In the genomic region with DNA sequence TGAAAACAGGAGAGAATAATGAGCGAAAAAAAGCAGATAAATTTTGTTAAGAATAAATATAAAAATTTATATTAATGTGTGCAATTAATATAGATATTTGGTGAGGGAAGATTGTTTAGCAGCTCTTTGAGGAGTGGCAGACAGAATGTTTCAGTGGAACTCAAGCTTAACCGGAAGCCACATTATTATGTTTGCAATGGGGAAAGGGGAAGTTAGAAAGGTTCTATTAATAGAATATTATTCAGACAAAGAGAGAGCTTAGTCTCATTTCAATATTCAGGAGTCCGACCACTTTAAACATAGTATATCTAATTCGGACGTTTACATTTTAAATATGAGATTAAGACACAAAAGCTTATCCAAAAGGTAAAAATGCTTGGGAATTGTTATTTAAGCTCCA, we compare ENCODE assay signal across 9 cellular contexts.
DNase-seq lines count a peak whose midpoint lies in the region; ATAC-seq and TF ChIP-seq lines count a peak whose summit lies in the region.
"Had no signal": no experiment of that assay in that cellular context is flagged by ENCODE, and none has a peak within 500 bp of the region (broad histone marks: within the 10 kb centered on the region; RNA-seq: fewer than 3 reads in every experiment).

No MANE protein-coding gene starts in this region.

- H3K27me3 Mint-ChIP-seq in activated CD8-positive, alpha-beta T cell treated with anti-CD3 and anti-CD28 coated beads, Interleukin-2, amount 10 ng/mL, durations not matched to agents 7 days and 5 days (ENCODE audit: low read depth) = no peaks in the 10 kb centered on the region

- no peaks in the 10 kb centered on the region for H3K27me3 ChIP-seq in heart right ventricle

- ATAC-seq in GM18499 (IDR thresholded peaks at IDR 0.05; ENCODE audit: insufficient read depth, unreplicated experiment) = peak; percentile 100
- peak; percentile 99 for ATAC-seq in GM21515 (IDR thresholded peaks at IDR 0.05; ENCODE audit: unreplicated experiment)
- ATAC-seq in HG03175 (IDR thresholded peaks at IDR 0.05; ENCODE audit: unreplicated experiment) = peak; percentile 99
- ATAC-seq in activated CD8-positive, alpha-beta T cell treated with anti-CD3 and anti-CD28 coated beads, Interleukin-2, amount 10 ng/mL, durations not matched to agents 7 days and 5 days = no peak
- no peak for ATAC-seq in heart right ventricle

- no peak overlapping the region for H3K4me3 Mint-ChIP-seq in activated CD8-positive, alpha-beta T cell treated with anti-CD3 and anti-CD28 coated beads, Interleukin-2, amount 10 ng/mL, durations not matched to agents 7 days and 5 days

- H3K9me3 ChIP-seq in heart right ventricle = peaks cover 0 to 24% (median 0%) of the 10 kb centered on the region in 11 donors

- peaks cover 0 to 8% (median 0%) of the 10 kb centered on the region in 9 donors for H3K4me1 ChIP-seq in heart right ventricle

- no peak overlapping the region for H3K27ac ChIP-seq in heart right ventricle

- peaks cover 9% of the 10 kb centered on the region for H3K9me3 Mint-ChIP-seq in activated CD8-positive, alpha-beta T cell treated with anti-CD3 and anti-CD28 coated beads, Interleukin-2, amount 10 ng/mL, durations not matched to agents 7 days and 5 days (ENCODE audit: insufficient read depth)

- no peak overlapping the region for H3K27ac Mint-ChIP-seq in activated CD8-positive, alpha-beta T cell treated with anti-CD3 and anti-CD28 coated beads, Interleukin-2, amount 10 ng/mL, durations not matched to agents 7 days and 5 days

- intact Hi-C loops in heart right ventricle (cut with DNase I) = no loop called here
- intact Hi-C loops in head of caudate nucleus (cut with DNase I) = no loop called here

- CTCF ChIA-PET in activated CD8-positive, alpha-beta T cell treated with anti-CD3 and anti-CD28 coated beads, Interleukin-2, amount 10 ng/mL, durations not matched to agents 7 days and 5 days (lab: Charles Lee) = no interaction called here

- POLR2A ChIA-PET in activated CD8-positive, alpha-beta T cell treated with anti-CD3 and anti-CD28 coated beads, Interleukin-2, amount 10 ng/mL, durations not matched to agents 7 days and 5 days (lab: Charles Lee) = no interaction called here

- 46 to 49% methylated on average over 5 of the region's 5 CpGs for WGBS in heart right ventricle, 2 donors

- DNase-seq in OCI-M1 (lab: John Stamatoyannopoulos, UW) (peak; percentile 89), heart right ventricle (no peak), T-helper 2 cell (no peak), head of caudate nucleus (no peak)
- no peak for DNase-seq in activated CD8-positive, alpha-beta T cell treated with anti-CD3 and anti-CD28 coated beads, Interleukin-2, amount 10 ng/mL, durations not matched to agents 7 days and 5 days
- DNase-seq: activated CD4-positive, alpha-beta T cell treated with anti-CD3 and anti-CD28 coated beads for 1 hour had no signal

- no peak for TF ChIP-seq CTCF in heart right ventricle (IDR thresholded peaks at IDR 0.05)

- no peaks in the 10 kb centered on the region for H3K36me3 ChIP-seq in heart right ventricle

- no peak overlapping the region for H3K4me3 ChIP-seq in heart right ventricle

- no peaks in the 10 kb centered on the region for H3K4me1 Mint-ChIP-seq in activated CD8-positive, alpha-beta T cell treated with anti-CD3 and anti-CD28 coated beads, Interleukin-2, amount 10 ng/mL, durations not matched to agents 7 days and 5 days (ENCODE audit: low read depth)

- H3K36me3 Mint-ChIP-seq in activated CD8-positive, alpha-beta T cell treated with anti-CD3 and anti-CD28 coated beads, Interleukin-2, amount 10 ng/mL, durations not matched to agents 7 days and 5 days (ENCODE audit: low read depth) = no peaks in the 10 kb centered on the region

Comparison
In these comparisons a context has a peak if more than half of its experiments do, and no peak if none do; other contexts are left out.
1. ATAC-seq: peak in GM18499 (single experiment), GM21515 (single experiment) and HG03175 (single experiment); none in activated CD8-positive, alpha-beta T cell treated with anti-CD3 and anti-CD28 coated beads, Interleukin-2, amount 10 ng/mL, durations not matched to agents 7 days and 5 days (single experiment) and heart right ventricle (0 of 8).